19 cellular contexts compared by ENCODE assay signal in genomic region chr13:21405309-21405708, GRCh38.
"Had no signal": no experiment of that assay in that cellular context is flagged by ENCODE, and none has a peak within 500 bp of the region (broad histone marks: within the 10 kb centered on the region; RNA-seq: fewer than 3 reads in every experiment).

No MANE protein-coding gene starts in this region.

- ATAC-seq: gastrocnemius medialis; left colon; naive thymus-derived CD4-positive, alpha-beta T cell; right cardiac atrium had no signal

- H3K27me3 Mint-ChIP-seq: activated naive CD4-positive, alpha-beta T cell treated with anti-CD3 and anti-CD28 coated beads, Interleukin-2, amount 50 U/mL, for 24 hours; central memory CD8-positive, alpha-beta T cell; dendritic cell treated with granulocyte-macrophage colony-stimulating factor and Interleukin-4, amounts not matched to agents 40 ng/mL and 50 ng/mL, for 4 days; memory B cell; naive thymus-derived CD4-positive, alpha-beta T cell had no signal

- H3K27ac Mint-ChIP-seq: activated naive CD4-positive, alpha-beta T cell treated with anti-CD3 and anti-CD28 coated beads, Interleukin-2, amount 50 U/mL, for 24 hours; dendritic cell treated with granulocyte-macrophage colony-stimulating factor and Interleukin-4, amounts not matched to agents 40 ng/mL and 50 ng/mL, for 4 days; endodermal cell; neural progenitor cell had no signal

- H3K9me3 Mint-ChIP-seq: activated naive CD4-positive, alpha-beta T cell treated with anti-CD3 and anti-CD28 coated beads, Interleukin-2, amount 50 U/mL, for 24 hours; central memory CD8-positive, alpha-beta T cell had no signal

- H3K4me3 Mint-ChIP-seq: activated naive CD4-positive, alpha-beta T cell treated with anti-CD3 and anti-CD28 coated beads, Interleukin-2, amount 50 U/mL, for 24 hours; central memory CD8-positive, alpha-beta T cell; dendritic cell treated with granulocyte-macrophage colony-stimulating factor and Interleukin-4, amounts not matched to agents 40 ng/mL and 50 ng/mL, for 4 days; endodermal cell; memory B cell; neural progenitor cell had no signal

- DNase-seq: activated CD4-positive, alpha-beta T cell treated with anti-CD3 and anti-CD28 coated beads for 48 hours; activated CD4-positive, alpha-beta T cell treated with anti-CD3 and anti-CD28 coated beads, Interleukin-2, amount 50 U/mL, for 48 hours; activated CD8-positive, alpha-beta memory T cell treated with anti-CD3 and anti-CD28 coated beads for 24 hours; activated gamma-delta T cell treated with Interleukin-2 at 50 U/mL for 16 hours; endodermal cell; gastrocnemius medialis; glutamatergic neuron; kidney; left colon; midbrain; naive thymus-derived CD4-positive, alpha-beta T cell; right cardiac atrium; spleen; stimulated activated naive CD4-positive, alpha-beta T cell treated with Interleukin-2 at 50 U/mL for 16 hours had no signal

- H3K4me1 Mint-ChIP-seq: memory B cell had no signal
